Comparison of ENCODE assay signal across 12 cellular contexts in the genomic region with DNA sequence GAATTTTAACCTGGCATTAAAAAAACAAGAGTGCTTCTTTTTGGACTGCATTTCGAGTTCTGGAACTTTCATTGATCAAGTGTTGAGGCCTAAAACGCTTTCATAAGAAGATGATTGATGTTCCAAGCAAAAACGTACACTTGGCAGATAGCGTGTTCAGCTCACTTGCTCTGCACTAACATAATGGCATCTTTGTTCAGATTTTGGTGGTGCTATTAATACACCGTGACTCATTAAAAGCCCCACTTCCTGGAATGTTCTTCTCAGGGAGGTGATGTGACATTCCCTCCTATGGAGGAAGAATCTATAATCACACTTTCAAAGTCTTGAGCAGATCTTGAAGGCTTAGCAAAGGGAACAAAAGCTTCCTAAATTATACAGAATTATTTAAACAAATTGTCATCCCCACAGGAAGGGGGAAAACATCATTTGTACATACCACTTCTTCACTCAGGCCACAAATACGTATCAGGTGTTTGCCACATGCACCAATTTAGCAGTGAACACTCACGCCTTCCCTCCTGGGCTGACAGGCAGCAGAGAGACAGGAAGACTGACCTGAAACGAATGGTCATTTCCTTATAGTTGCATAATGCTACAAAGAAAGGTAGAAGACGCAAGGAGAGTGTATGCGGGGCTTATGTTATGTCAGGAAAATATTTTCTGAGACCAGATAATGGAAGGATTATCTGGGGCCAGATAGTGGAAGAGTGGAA. TPM values are rescaled to one million over a fixed set of nuclear protein-coding genes. Genes with fewer than 3 reads are reported as not detected.
DNase-seq lines count a peak whose midpoint lies in the region; ATAC-seq and TF ChIP-seq lines count a peak whose summit lies in the region.
"Had no signal": no experiment of that assay in that cellular context is flagged by ENCODE, and none has a peak within 500 bp of the region (broad histone marks: within the 10 kb centered on the region; RNA-seq: fewer than 3 reads in every experiment).

No MANE protein-coding gene starts in this region.

- no peaks in the 10 kb centered on the region for H3K4me1 ChIP-seq in CD8-positive, alpha-beta memory T cell (ENCODE audit: insufficient read depth, low read length)
- H3K4me1 ChIP-seq in PC-9 (replicated peaks; ENCODE audit: insufficient read depth) (peaks cover 34% of the 10 kb centered on the region), muscle layer of duodenum (ENCODE audit: control insufficient read depth in 1 of 2, insufficient read depth in 2 of 2, low read length in 2 of 2) (no peaks in the 10 kb centered on the region)

- CTCF ChIA-PET in CD8-positive, alpha-beta memory T cell (lab: Charles Lee), result interaction anchor here (0.5 to 1.4 kb wide), 4 partner anchors 8 to 104 kb away, joined by 3 to 4 read pairs (median 3); no protein-coding TSS in a partner anchor
- CTCF ChIA-PET in PC-9 (lab: Charles Lee), result interaction anchor here (1.0 kb wide), 1 partner anchor 24 kb away, joined by 3 read pairs; no protein-coding TSS in a partner anchor

- DNase-seq in CD8-positive, alpha-beta memory T cell, result no peak
- peak; percentile 66 to 100 for DNase-seq in PC-9
- DNase-seq in dedifferentiated amniotic fluid mesenchymal stem cell (ENCODE audit: extremely low spot score), result peak; percentile 23
- no peak for DNase-seq in GM10266 (ENCODE audit: extremely low spot score)
- DNase-seq in NCI-H774 (lab: John Stamatoyannopoulos, UW), result no peak
- no peak for DNase-seq in NCI-H2171 (lab: John Stamatoyannopoulos, UW)
- DNase-seq in Right ventricle myocardium superior, result no peak
- DNase-seq: activated T-cell treated with anti-CD3 and anti-CD28 coated beads, Interleukin-2, amount 50 U/mL, for 48 hours; stimulated activated naive B cell treated with anti-CD40 and anti-IgM and Interleukin-4, amounts not matched to agents 10 μg/mL and 1 μg/mL and 100 μg/mL, for 72 hours had no signal

- peak overlapping the region in 3 of 7 donors; percentile 20 to 85 (median 38) for H3K4me3 Mint-ChIP-seq in CD8-positive, alpha-beta memory T cell
- H3K4me3 Mint-ChIP-seq: dendritic cell treated with granulocyte-macrophage colony-stimulating factor and Interleukin-4, amounts not matched to agents 40 ng/mL and 50 ng/mL, for 4 days; stimulated activated naive B cell treated with anti-CD40 and anti-IgM and Interleukin-4, amounts not matched to agents 10 μg/mL and 1 μg/mL and 100 μg/mL, for 72 hours had no signal

- no peak for ATAC-seq in Right ventricle myocardium superior (ENCODE audit: poor library complexity)
- ATAC-seq: stimulated activated naive B cell treated with anti-CD40 and anti-IgM and Interleukin-4, amounts not matched to agents 10 μg/mL and 1 μg/mL and 100 μg/mL, for 72 hours had no signal

- no peaks in the 10 kb centered on the region for H3K27me3 Mint-ChIP-seq in CD8-positive, alpha-beta memory T cell
- H3K27me3 Mint-ChIP-seq: dendritic cell treated with granulocyte-macrophage colony-stimulating factor and Interleukin-4, amounts not matched to agents 40 ng/mL and 50 ng/mL, for 4 days; stimulated activated naive B cell treated with anti-CD40 and anti-IgM and Interleukin-4, amounts not matched to agents 10 μg/mL and 1 μg/mL and 100 μg/mL, for 72 hours had no signal

- no peaks in the 10 kb centered on the region for H3K27me3 ChIP-seq in CD8-positive, alpha-beta memory T cell (ENCODE audit: insufficient read depth, low read length, poor library complexity, severe bottlenecking)
- no peaks in the 10 kb centered on the region for H3K27me3 ChIP-seq in PC-9 (ENCODE audit: insufficient read depth, low read depth)
- H3K27me3 ChIP-seq in muscle layer of duodenum (ENCODE audit: low read depth, low read length), result no peaks in the 10 kb centered on the region
- H3K27me3 ChIP-seq: BLaER1 had no signal

- H2AFZ ChIP-seq in PC-9, result peak overlapping the region; percentile 64

- peak overlapping the region; percentile 62 for H3K4me2 ChIP-seq in PC-9
- H3K4me2 ChIP-seq: BLaER1 had no signal

- H4K20me1 ChIP-seq in PC-9 (ENCODE audit: insufficient read depth), result no peaks in the 10 kb centered on the region
- H4K20me1 ChIP-seq: BLaER1 had no signal

- H3K36me3 ChIP-seq in CD8-positive, alpha-beta memory T cell (ENCODE audit: insufficient read depth, low read length), result no peaks in the 10 kb centered on the region
- H3K36me3 ChIP-seq in PC-9 (ENCODE audit: low read depth) (no peaks in the 10 kb centered on the region), muscle layer of duodenum (ENCODE audit: control insufficient read depth in 1 of 2, insufficient read depth in 2 of 2, low read length in 2 of 2) (no peaks in the 10 kb centered on the region)

- H3K27ac ChIP-seq in CD8-positive, alpha-beta memory T cell (ENCODE audit: low read depth, low read length), result no peak overlapping the region
- H3K27ac ChIP-seq in PC-9 (peak overlapping the region; percentile 91), muscle layer of duodenum (ENCODE audit: low read length) (peak overlapping the region; percentile 69)
- H3K27ac ChIP-seq: BLaER1 had no signal

- intact Hi-C loops in PC-9 (cut with micrococcal nuclease; ENCODE audit: unreplicated experiment) (loop anchor here (1.0 to 2.0 kb wide), 3 partner anchors 8 to 43 kb away; a partner anchor contains a TSS), Right ventricle myocardium superior (cut with DNase I) (no loop called here)

- no peaks in the 10 kb centered on the region for H3K9me2 ChIP-seq in PC-9 (ENCODE audit: insufficient read depth)

- peak overlapping the region in 6 of 8 donors; percentile 2 to 65 (median 20) for H3K27ac Mint-ChIP-seq in CD8-positive, alpha-beta memory T cell
- H3K27ac Mint-ChIP-seq: dendritic cell treated with granulocyte-macrophage colony-stimulating factor and Interleukin-4, amounts not matched to agents 40 ng/mL and 50 ng/mL, for 4 days; stimulated activated naive B cell treated with anti-CD40 and anti-IgM and Interleukin-4, amounts not matched to agents 10 μg/mL and 1 μg/mL and 100 μg/mL, for 72 hours had no signal

- TF ChIP-seq CTCF in PC-9 (conservative IDR thresholded peaks at IDR 0.05), result 0 out of 2 replicates have a peak, but pooled peaks have one; percentile 28
- TF ChIP-seq CTCF in GM10266 (IDR thresholded peaks at IDR 0.05; ENCODE audit: control insufficient read depth, insufficient read depth, low read depth, missing control alignments), result no peak

- no peaks in the 10 kb centered on the region for H3K79me2 ChIP-seq in PC-9 (ENCODE audit: low read depth)

- H3K9me3 ChIP-seq in CD8-positive, alpha-beta memory T cell (ENCODE audit: low read length), result no peaks in the 10 kb centered on the region
- H3K9me3 ChIP-seq in PC-9 (ENCODE audit: insufficient read depth, low read depth) (no peaks in the 10 kb centered on the region; the same call in 1 of the 2 replicates), muscle layer of duodenum (ENCODE audit: control insufficient read depth in 1 of 2, low read length in 2 of 2) (no peaks in the 10 kb centered on the region)
- H3K9me3 ChIP-seq: BLaER1 had no signal

- POLR2A ChIA-PET in CD8-positive, alpha-beta memory T cell (lab: Charles Lee), result no interaction called here
- POLR2A ChIA-PET in PC-9 (lab: Charles Lee; ENCODE audit: unreplicated experiment), result interaction anchor here (0.6 to 0.7 kb wide), 3 partner anchors 10 to 361 kb away, joined by 4 to 26 read pairs (median 9); no protein-coding TSS in a partner anchor

- peaks cover 0 to 4% (median 1%) of the 10 kb centered on the region in 3 donors for H3K36me3 Mint-ChIP-seq in CD8-positive, alpha-beta memory T cell

- H3K9me3 Mint-ChIP-seq in CD8-positive, alpha-beta memory T cell, result no peaks in the 10 kb centered on the region
- H3K9me3 Mint-ChIP-seq: dendritic cell treated with granulocyte-macrophage colony-stimulating factor and Interleukin-4, amounts not matched to agents 40 ng/mL and 50 ng/mL, for 4 days had no signal

- peaks cover 65% of the 10 kb centered on the region for H3F3A ChIP-seq in PC-9 (ENCODE audit: insufficient read depth, low read depth)

- peaks cover 13 to 26% (median 22%) of the 10 kb centered on the region in 3 donors for H3K4me1 Mint-ChIP-seq in CD8-positive, alpha-beta memory T cell

- no TSS peak for BruUV-seq in PC-9 (replicated peaks; lab: Mats Ljungman, UMichigan)

- no peak overlapping the region for H3K4me3 ChIP-seq in CD8-positive, alpha-beta memory T cell (ENCODE audit: low read length)
- peak overlapping the region; percentile 7; the same call in 1 of the 2 replicates for H3K4me3 ChIP-seq in PC-9
- no peak overlapping the region for H3K4me3 ChIP-seq in muscle layer of duodenum (ENCODE audit: low read depth in 1 of 2, low read length in 2 of 2)
- H3K4me3 ChIP-seq: BLaER1 had no signal

RNA-seq across cellular contexts. Expression of a gene that starts 15.4 kb away (rescaled TPM):
- total RNA-seq in CD8-positive, alpha-beta memory T cell, result 1,000 to 10,000 TPM; 1,459 to 1,586 TPM
- polyA plus RNA-seq in CD8-positive, alpha-beta memory T cell, result 579 TPM
- total RNA-seq in PC-9 (2021) (1,314 and 1,931 TPM in 2 replicates), Right ventricle myocardium superior (483 TPM)

Comparison
In these comparisons a context has a peak if more than half of its experiments do, and no peak if none do; other contexts are left out.
1. DNase-seq: peak in PC-9 (2 of 2) and dedifferentiated amniotic fluid mesenchymal stem cell (single experiment); none in CD8-positive, alpha-beta memory T cell (0 of 5), GM10266 (single experiment), NCI-H774 (single experiment), NCI-H2171 (single experiment) and Right ventricle myocardium superior (single experiment).